29 cellular contexts compared by ENCODE assay signal in the genomic region with DNA sequence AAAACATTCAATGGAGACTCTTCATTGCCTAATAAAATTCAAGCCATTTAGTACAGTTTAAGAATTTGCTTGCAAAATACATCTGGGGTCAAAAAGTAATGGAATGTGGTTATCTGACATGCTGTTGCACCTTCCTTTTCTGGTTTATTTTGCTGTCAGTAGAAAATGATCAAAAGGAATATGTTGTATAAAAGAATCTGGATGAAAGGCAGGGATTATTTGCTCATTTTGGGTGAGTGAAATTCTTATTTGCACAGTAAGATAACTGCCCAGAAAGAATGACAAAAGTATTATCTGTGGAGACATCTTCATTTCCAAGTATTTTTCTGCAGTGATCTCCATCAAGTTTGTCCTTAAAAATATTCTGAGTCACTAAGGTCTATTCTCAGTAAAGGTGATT. TPM values are rescaled to one million over a fixed set of nuclear protein-coding genes. Genes with fewer than 3 reads are reported as not detected.
"Had no signal": no experiment of that assay in that cellular context is flagged by ENCODE, and none has a peak within 500 bp of the region (broad histone marks: within the 10 kb centered on the region; RNA-seq: fewer than 3 reads in every experiment).

No MANE protein-coding gene starts in this region.

- H3K9ac ChIP-seq: SK-N-SH had no signal

- H3K4me3 ChIP-seq: Peyer's patch, SJSA1 had no signal

- H3K27ac Mint-ChIP-seq: activated CD4-positive, alpha-beta T cell treated with anti-CD3 and anti-CD28 coated beads, Interleukin-2, amount 10 ng/mL, durations not matched to agents 24 days and 14 days; activated CD8-positive, alpha-beta T cell treated with anti-CD3 and anti-CD28 coated beads for 36 hours; activated naive CD4-positive, alpha-beta T cell treated with anti-CD3 and anti-CD28 coated beads, Interleukin-2, amount 50 U/mL, for 24 hours; activated naive CD8-positive, alpha-beta T cell treated with anti-CD3 and anti-CD28 coated beads, Interleukin-2, amount 10 ng/mL, durations not matched to agents 7 days and 5 days; activated T-helper 2 cell treated with anti-CD3 and anti-CD28 coated beads, Interferon-gamma antibody, Interleukin-2, Interleukin-4, amounts not matched to agents 10 μg/mL and 5 μg/mL and 100 μg/mL, durations not matched to agents 14 hours and 24 hours and 36 hours; brain; T-helper 2 cell treated with Interferon-gamma antibody and Interleukin-4, amounts not matched to agents 5 μg/mL and 100 μg/mL, for 36 hours had no signal

- H3K27me3 ChIP-seq: Peyer's patch, SJSA1 had no signal

- H3K4me3 Mint-ChIP-seq: activated CD4-positive, alpha-beta T cell treated with anti-CD3 and anti-CD28 coated beads, Interleukin-2, amount 10 ng/mL, durations not matched to agents 24 days and 14 days; activated CD8-positive, alpha-beta T cell treated with anti-CD3 and anti-CD28 coated beads for 36 hours; activated naive CD4-positive, alpha-beta T cell treated with anti-CD3 and anti-CD28 coated beads, Interleukin-2, amount 50 U/mL, for 24 hours; activated naive CD8-positive, alpha-beta T cell treated with anti-CD3 and anti-CD28 coated beads, Interleukin-2, amount 10 ng/mL, durations not matched to agents 7 days and 5 days; brain; T-helper 1 cell treated with Interleukin-12 subunit alpha and Interleukin-12 subunit beta and Interleukin-4 antibody, amounts not matched to agents 30 μg/mL and 1 μg/mL, for 36 hours; T-helper 2 cell treated with Interferon-gamma antibody and Interleukin-4, amounts not matched to agents 5 μg/mL and 100 μg/mL, for 36 hours had no signal

- DNase-seq: activated CD4-positive, alpha-beta T cell treated with anti-CD3 and anti-CD28 coated beads, Interleukin-2, amount 10 ng/mL, durations not matched to agents 24 days and 14 days; activated CD4-positive, alpha-beta T cell treated with anti-CD3 and anti-CD28 coated beads, Interleukin-2, amount 50 U/mL, for 4 hours; activated CD8-positive, alpha-beta T cell treated with anti-CD3 and anti-CD28 coated beads for 36 hours; activated gamma-delta T cell; activated naive CD4-positive, alpha-beta T cell treated with Interleukin-2 at 50 U/mL for 16 hours; activated naive CD8-positive, alpha-beta T cell treated with anti-CD3 and anti-CD28 coated beads, Interleukin-2, amount 10 ng/mL, durations not matched to agents 7 days and 5 days; activated T-cell treated with anti-CD3 and anti-CD28 coated beads, Interleukin-2, amount 50 U/mL, for 1 hour; caudate nucleus; Karpas-422; NCI-H1048; NCI-H1105 treated with DMSO at 0.1 percent for 48 hours; NCI-H1436; NCI-H1694; NCI-H1930; NCI-H2081 treated with DMSO at 0.1 percent for 48 hours; NCI-H226; NCI-H446 treated with DMSO at 0.1 percent for 48 hours; NCI-H524; Peyer's patch; RPMI8226; SHP77 treated with DMSO at 0.1 percent for 48 hours; SK-N-SH had no signal

- H3K4me1 ChIP-seq: SJSA1 had no signal

- H3K27me3 Mint-ChIP-seq: activated CD4-positive, alpha-beta T cell treated with anti-CD3 and anti-CD28 coated beads, Interleukin-2, amount 10 ng/mL, durations not matched to agents 24 days and 14 days; activated CD8-positive, alpha-beta T cell treated with anti-CD3 and anti-CD28 coated beads for 36 hours; activated naive CD4-positive, alpha-beta T cell treated with anti-CD3 and anti-CD28 coated beads, Interleukin-2, amount 50 U/mL, for 24 hours; activated naive CD8-positive, alpha-beta T cell treated with anti-CD3 and anti-CD28 coated beads, Interleukin-2, amount 10 ng/mL, durations not matched to agents 7 days and 5 days; brain had no signal

- H3K9me3 Mint-ChIP-seq: activated CD4-positive, alpha-beta T cell treated with anti-CD3 and anti-CD28 coated beads, Interleukin-2, amount 10 ng/mL, durations not matched to agents 24 days and 14 days; activated CD8-positive, alpha-beta T cell treated with anti-CD3 and anti-CD28 coated beads for 36 hours; activated naive CD4-positive, alpha-beta T cell treated with anti-CD3 and anti-CD28 coated beads, Interleukin-2, amount 50 U/mL, for 24 hours; activated naive CD8-positive, alpha-beta T cell treated with anti-CD3 and anti-CD28 coated beads, Interleukin-2, amount 10 ng/mL, durations not matched to agents 7 days and 5 days; activated T-helper 2 cell treated with anti-CD3 and anti-CD28 coated beads, Interferon-gamma antibody, Interleukin-2, Interleukin-4, amounts not matched to agents 10 μg/mL and 5 μg/mL and 100 μg/mL, durations not matched to agents 14 hours and 24 hours and 36 hours; brain; T-helper 1 cell treated with Interleukin-12 subunit alpha and Interleukin-12 subunit beta and Interleukin-4 antibody, amounts not matched to agents 30 μg/mL and 1 μg/mL, for 36 hours; T-helper 2 cell treated with Interferon-gamma antibody and Interleukin-4, amounts not matched to agents 5 μg/mL and 100 μg/mL, for 36 hours had no signal

- H3K9me2 ChIP-seq: SK-N-SH had no signal

- H3K9me3 ChIP-seq: Peyer's patch, SJSA1, SK-N-SH had no signal

- H3K4me1 Mint-ChIP-seq: activated naive CD4-positive, alpha-beta T cell treated with anti-CD3 and anti-CD28 coated beads, Interleukin-2, amount 50 U/mL, for 24 hours; brain had no signal

- H3K4me2 ChIP-seq: SK-N-SH had no signal

- ATAC-seq: activated CD8-positive, alpha-beta T cell treated with anti-CD3 and anti-CD28 coated beads for 36 hours had no signal

- H3K27ac ChIP-seq: Peyer's patch, SJSA1 had no signal

RNA-seq across cellular contexts. Expression of a gene that starts 52.8 kb away (rescaled TPM):
- total RNA-seq: activated CD4-positive, alpha-beta T cell treated with anti-CD3 and anti-CD28 coated beads, Interleukin-2, amount 10 ng/mL, durations not matched to agents 24 days and 14 days; activated CD8-positive, alpha-beta memory T cell treated with anti-CD3 and anti-CD28 coated beads for 36 hours; activated CD8-positive, alpha-beta T cell treated with anti-CD3 and anti-CD28 coated beads for 36 hours; activated naive CD8-positive, alpha-beta T cell treated with anti-CD3 and anti-CD28 coated beads, Interleukin-2, amount 10 ng/mL, durations not matched to agents 7 days and 5 days; activated T-helper 2 cell treated with anti-CD3 and anti-CD28 coated beads, Interferon-gamma antibody, Interleukin-2, Interleukin-4, amounts not matched to agents 10 μg/mL and 5 μg/mL and 100 μg/mL, durations not matched to agents 14 hours and 24 hours and 36 hours had no signal
